9 cellular contexts compared by ENCODE assay signal in the genomic region with DNA sequence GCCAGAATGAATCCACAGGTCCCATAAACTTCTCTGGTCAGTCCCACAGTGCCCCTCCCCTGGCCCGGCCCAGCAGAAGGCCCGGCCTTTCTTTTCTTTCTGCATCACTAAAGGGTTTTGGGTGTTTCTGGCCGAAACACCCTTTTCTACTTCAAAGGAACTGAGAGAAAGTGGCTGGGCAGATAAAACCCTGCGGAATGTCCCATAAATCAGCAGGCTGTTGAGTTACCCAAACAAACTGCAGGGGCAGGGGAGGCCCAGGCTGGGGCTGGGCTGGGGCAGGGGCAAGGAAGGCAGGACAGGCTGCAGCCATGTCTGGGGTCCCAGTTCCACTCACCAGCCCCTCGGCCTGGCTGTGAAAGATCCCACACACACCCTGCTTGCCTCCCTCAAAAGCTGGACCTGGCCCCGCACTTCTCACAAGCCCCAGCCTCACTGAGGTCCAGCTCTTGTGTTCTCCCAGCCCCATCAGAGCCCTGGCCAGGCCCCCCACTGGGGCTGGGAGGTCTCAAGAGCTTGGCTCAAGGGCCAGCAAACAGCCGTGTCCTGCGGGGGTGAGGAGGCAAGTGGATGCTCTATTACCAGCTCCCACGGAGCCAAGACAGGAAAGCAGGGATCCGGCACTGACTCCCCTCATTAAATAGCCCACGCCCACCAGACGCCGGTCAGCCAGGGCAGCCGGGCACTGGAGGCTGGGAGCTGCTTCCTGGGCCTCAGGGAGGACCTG. TPM values are rescaled to one million over a fixed set of nuclear protein-coding genes. Genes with fewer than 3 reads are reported as not detected.
DNase-seq lines count a peak whose midpoint lies in the region; ATAC-seq and TF ChIP-seq lines count a peak whose summit lies in the region.
"Had no signal": no experiment of that assay in that cellular context is flagged by ENCODE, and none has a peak within 500 bp of the region (broad histone marks: within the 10 kb centered on the region; RNA-seq: fewer than 3 reads in every experiment).

No MANE protein-coding gene starts in this region.

- TF ChIP-seq CTCF in HFFc6 (IDR thresholded peaks at IDR 0.05) (no peak), astrocyte of the spinal cord (IDR thresholded peaks at IDR 0.05; ENCODE audit: low read depth, low read length) (no peak), spleen (IDR thresholded peaks at IDR 0.05 in 8 of 11, conservative IDR thresholded peaks at IDR 0.05 in 3 of 11) (no peak), natural killer cell (IDR thresholded peaks at IDR 0.05) (no peak)

- H3K36me3 Mint-ChIP-seq in HFFc6 (ENCODE audit: low read depth) (peaks cover 5% of the 10 kb centered on the region; the same call in 1 of the 2 replicates), natural killer cell (no peaks in the 10 kb centered on the region)

- H3K4me3 Mint-ChIP-seq in HFFc6 = peak overlapping the region; percentile 28; the same call in 1 of the 2 replicates
- H3K4me3 Mint-ChIP-seq in natural killer cell = no peak overlapping the region

- H3K27ac Mint-ChIP-seq in HFFc6 (peak overlapping the region; percentile 73), natural killer cell (no peak overlapping the region)

- H3K4me1 Mint-ChIP-seq in HFFc6 (ENCODE audit: low read depth) (peaks cover 42% of the 10 kb centered on the region), natural killer cell (no peaks in the 10 kb centered on the region)

- H3K9me3 Mint-ChIP-seq in HFFc6 = no peaks in the 10 kb centered on the region
- H3K9me3 Mint-ChIP-seq in natural killer cell = no peaks in the 10 kb centered on the region

- H3K4me3 ChIP-seq in astrocyte of the spinal cord (ENCODE audit: low read depth, low read length) = no peak overlapping the region
- H3K4me3 ChIP-seq in spleen = no peak overlapping the region

- intact Hi-C loops in spleen (cut with DNase I; ENCODE audit: low total_unique reads) (no loop called here), natural killer cell (cut with micrococcal nuclease) (no loop called here)

- peak overlapping the region in 5 of 8 donors; percentile 8 to 64 (median 33) for H3K27ac ChIP-seq in spleen
- H3K27ac ChIP-seq: foreskin keratinocyte had no signal

- peaks cover 7 to 63% (median 33%) of the 10 kb centered on the region in 6 donors for H3K4me1 ChIP-seq in spleen

- H3K27me3 ChIP-seq in spleen (replicated peaks in 1 of 7) = no peaks in the 10 kb centered on the region
- H3K27me3 ChIP-seq: foreskin keratinocyte had no signal

- TF ChIP-seq POLR2A in spleen (IDR thresholded peaks at IDR 0.05) = no peak

- DNase-seq in HFFc6 (peak; percentile 30), astrocyte of the spinal cord (ENCODE audit: low read depth, low spot score) (peak; percentile 78), iPS-NIHi7 (ENCODE audit: extremely low spot score) (peak; percentile 55), spleen (peak; percentile 65), NCI-H128 (lab: John Stamatoyannopoulos, UW; ENCODE audit: unreplicated experiment) (no peak), natural killer cell (no peak)
- DNase-seq in activated CD4-positive, alpha-beta T cell treated with anti-CD3 and anti-CD28 coated beads, Interleukin-2, amount 50 U/mL, for 1 hour = no peak

- ATAC-seq in GM19452 (IDR thresholded peaks at IDR 0.05; ENCODE audit: unreplicated experiment) (no peak), natural killer cell (no peak)

- no peaks in the 10 kb centered on the region for H3K36me3 ChIP-seq in spleen

- in situ Hi-C loops in astrocyte of the spinal cord (cut with HindIII; ENCODE audit: low sequenced_read_pairs) = no loop called here

- 66 to 89% (median 74%) methylated on average over 10 to 14 of the region's 14 CpGs for WGBS in spleen, 5 donors

- H3K27me3 Mint-ChIP-seq in HFFc6 (ENCODE audit: insufficient read depth) = no peaks in the 10 kb centered on the region; the same call in 1 of the 2 replicates
- H3K27me3 Mint-ChIP-seq in natural killer cell (ENCODE audit: low read depth in 2 of 2) = no peaks in the 10 kb centered on the region

- no peaks in the 10 kb centered on the region for H3K9me3 ChIP-seq in spleen

RNA-seq across cellular contexts. Expression of a gene that starts 41.9 kb away (rescaled TPM):
- total RNA-seq in HFFc6 (2021; fragmentation: NEBNext Ultra II Directional; extraction: Animal tissue kit (Norgen Biotek cat#: 25700)) = 10 to 100 TPM; 74.9 to 93.1 (median 86.4) TPM
- total RNA-seq in spleen = 10 to 100 TPM; 38.3 to 58.3 (median 50.3) TPM
- 10 to 100 TPM; 11.8 to 15.5 (median 12.8) TPM for polyA plus RNA-seq in spleen
- 100 to 1,000 TPM; 155 to 168 (median 165) TPM for total RNA-seq in natural killer cell

RNA-seq across cellular contexts. Expression of a gene that starts 42.4 kb away (rescaled TPM):
- total RNA-seq in HFFc6 (2021; fragmentation: NEBNext Ultra II Directional; extraction: Animal tissue kit (Norgen Biotek cat#: 25700)) = 10 to 100 TPM; 42.1 to 53.9 (median 47.0) TPM
- total RNA-seq in spleen (10 to 100 TPM; 47.9 to 84.4 (median 64.6) TPM), natural killer cell (100 to 1,000 TPM; 111 to 160 (median 137) TPM)
- polyA plus RNA-seq in spleen = 10 to 100 TPM; 18.1 to 28.4 (median 19.1) TPM

Comparison
In these comparisons a context has a peak if more than half of its experiments do, and no peak if none do; other contexts are left out.
1. DNase-seq: peak in HFFc6 (single experiment), astrocyte of the spinal cord (single experiment), iPS-NIHi7 (single experiment) and spleen (single experiment); none in NCI-H128 (single experiment), natural killer cell (single experiment) and activated CD4-positive, alpha-beta T cell treated with anti-CD3 and anti-CD28 coated beads, Interleukin-2, amount 50 U/mL, for 1 hour (single experiment).